In genomic region chrX:94722578-94722977, GRCh38 we compare ENCODE assay signal across 36 cellular contexts.
"Had no signal": no experiment of that assay in that cellular context is flagged by ENCODE, and none has a peak within 500 bp of the region (broad histone marks: within the 10 kb centered on the region; RNA-seq: fewer than 3 reads in every experiment).

No MANE protein-coding gene starts in this region.

- FAIRE-seq: bronchial epithelial cell, frontal cortex had no signal

- DNase-seq: activated CD4-positive, alpha-beta memory T cell treated with anti-CD3 and anti-CD28 coated beads for 36 hours; activated CD4-positive, alpha-beta T cell treated with anti-CD3 and anti-CD28 coated beads for 36 hours; activated CD4-positive, alpha-beta T cell treated with anti-CD3 and anti-CD28 coated beads, Interleukin-2, amount 10 ng/mL, durations not matched to agents 24 days and 14 days; activated CD4-positive, CD25-positive, alpha-beta regulatory T cell; activated CD4-positive, CD25-positive, alpha-beta regulatory T cell treated with anti-CD3 and anti-CD28 coated beads, Interleukin-2, amount 50 U/mL, for 72 hours; activated CD8-positive, alpha-beta memory T cell treated with anti-CD3 and anti-CD28 coated beads, Interleukin-2, amount 10 ng/mL, durations not matched to agents 7 days and 5 days; activated CD8-positive, alpha-beta memory T cell treated with anti-CD3 and anti-CD28 coated beads, Interleukin-2, amount 50 U/mL, for 4 hours; activated CD8-positive, alpha-beta T cell treated with anti-CD3 and anti-CD28 coated beads, Interleukin-2, amount 10 ng/mL, durations not matched to agents 7 days and 5 days; activated effector memory CD4-positive, alpha-beta T cell treated with anti-CD3 and anti-CD28 coated beads, Interleukin-2, amount 50 U/mL, for 16 hours; activated naive CD4-positive, alpha-beta T cell treated with anti-CD3 and anti-CD28 coated beads for 36 hours; activated naive CD8-positive, alpha-beta T cell treated with anti-CD3 and anti-CD28 coated beads for 36 hours; activated naive CD8-positive, alpha-beta T cell treated with anti-CD3 and anti-CD28 coated beads, Interleukin-2, amount 50 U/mL, for 24 hours; activated T-cell treated with anti-CD3 and anti-CD28 coated beads, Interleukin-2, amount 50 U/mL, for 1 hour; activated T-cell treated with anti-CD3 and anti-CD28 coated beads, Interleukin-2, amount 50 U/mL, for 48 hours; adrenal gland; amygdala; aorta; dorsolateral prefrontal cortex; effector memory CD4-positive, alpha-beta T cell; endodermal cell; foreskin fibroblast; head of caudate nucleus; T-helper 1 cell; T-helper 17 cell; T1000 had no signal

- H3K4me3 ChIP-seq: adrenal gland, coronary artery, dorsolateral prefrontal cortex had no signal

- H3K36me3 Mint-ChIP-seq: activated CD4-positive, alpha-beta memory T cell treated with anti-CD3 and anti-CD28 coated beads for 36 hours; activated CD8-positive, alpha-beta memory T cell treated with anti-CD3 and anti-CD28 coated beads, Interleukin-2, amount 10 ng/mL, durations not matched to agents 7 days and 5 days; activated naive CD4-positive, alpha-beta T cell treated with anti-CD3 and anti-CD28 coated beads, Interleukin-2, amount 50 U/mL, for 24 hours; activated naive CD8-positive, alpha-beta T cell treated with anti-CD3 and anti-CD28 coated beads for 36 hours; brain had no signal

- H3K4me1 ChIP-seq: adrenal gland had no signal

- H3K4me1 Mint-ChIP-seq: activated CD4-positive, alpha-beta T cell treated with anti-CD3 and anti-CD28 coated beads for 36 hours; activated CD4-positive, alpha-beta T cell treated with anti-CD3 and anti-CD28 coated beads, Interleukin-2, amount 10 ng/mL, durations not matched to agents 24 days and 14 days; activated CD8-positive, alpha-beta memory T cell treated with anti-CD3 and anti-CD28 coated beads, Interleukin-2, amount 10 ng/mL, durations not matched to agents 7 days and 5 days; activated naive CD4-positive, alpha-beta T cell treated with anti-CD3 and anti-CD28 coated beads, Interleukin-2, amount 50 U/mL, for 24 hours; activated naive CD8-positive, alpha-beta T cell treated with anti-CD3 and anti-CD28 coated beads for 36 hours; activated naive CD8-positive, alpha-beta T cell treated with anti-CD3 and anti-CD28 coated beads, Interleukin-2, amount 50 U/mL, for 24 hours; brain; central memory CD8-positive, alpha-beta T cell; T-helper 17 cell had no signal

- H3K27ac ChIP-seq: adrenal gland, coronary artery, dorsolateral prefrontal cortex had no signal

- ATAC-seq: activated CD4-positive, alpha-beta T cell treated with anti-CD3 and anti-CD28 coated beads for 36 hours; activated CD8-positive, alpha-beta memory T cell treated with anti-CD3 and anti-CD28 coated beads, Interleukin-2, amount 10 ng/mL, durations not matched to agents 7 days and 5 days; activated CD8-positive, alpha-beta T cell treated with anti-CD3 and anti-CD28 coated beads, Interleukin-2, amount 10 ng/mL, durations not matched to agents 7 days and 5 days; activated naive CD8-positive, alpha-beta T cell treated with anti-CD3 and anti-CD28 coated beads, Interleukin-2, amount 50 U/mL, for 24 hours; esophagus mucosa; T-helper 17 cell had no signal

- H3K27me3 Mint-ChIP-seq: activated CD4-positive, alpha-beta memory T cell treated with anti-CD3 and anti-CD28 coated beads for 36 hours; activated CD4-positive, alpha-beta T cell treated with anti-CD3 and anti-CD28 coated beads for 36 hours; activated CD4-positive, alpha-beta T cell treated with anti-CD3 and anti-CD28 coated beads, Interleukin-2, amount 10 ng/mL, durations not matched to agents 24 days and 14 days; activated CD8-positive, alpha-beta memory T cell treated with anti-CD3 and anti-CD28 coated beads, Interleukin-2, amount 10 ng/mL, durations not matched to agents 7 days and 5 days; activated naive CD4-positive, alpha-beta T cell treated with anti-CD3 and anti-CD28 coated beads, Interleukin-2, amount 50 U/mL, for 24 hours; activated naive CD8-positive, alpha-beta T cell treated with anti-CD3 and anti-CD28 coated beads for 36 hours; activated naive CD8-positive, alpha-beta T cell treated with anti-CD3 and anti-CD28 coated beads, Interleukin-2, amount 50 U/mL, for 24 hours; central memory CD8-positive, alpha-beta T cell; dendritic cell treated with granulocyte-macrophage colony-stimulating factor and Interleukin-4, amounts not matched to agents 40 ng/mL and 50 ng/mL, for 4 days; T-helper 17 cell had no signal

- H3K27ac Mint-ChIP-seq: activated CD4-positive, alpha-beta memory T cell treated with anti-CD3 and anti-CD28 coated beads for 36 hours; activated CD4-positive, alpha-beta T cell treated with anti-CD3 and anti-CD28 coated beads for 36 hours; activated CD4-positive, alpha-beta T cell treated with anti-CD3 and anti-CD28 coated beads, Interleukin-2, amount 10 ng/mL, durations not matched to agents 24 days and 14 days; activated CD8-positive, alpha-beta memory T cell treated with anti-CD3 and anti-CD28 coated beads, Interleukin-2, amount 10 ng/mL, durations not matched to agents 7 days and 5 days; activated CD8-positive, alpha-beta T cell treated with anti-CD3 and anti-CD28 coated beads, Interleukin-2, amount 10 ng/mL, durations not matched to agents 7 days and 5 days; activated naive CD4-positive, alpha-beta T cell treated with anti-CD3 and anti-CD28 coated beads for 36 hours; activated naive CD4-positive, alpha-beta T cell treated with anti-CD3 and anti-CD28 coated beads, Interleukin-2, amount 50 U/mL, for 24 hours; activated naive CD8-positive, alpha-beta T cell treated with anti-CD3 and anti-CD28 coated beads for 36 hours; activated naive CD8-positive, alpha-beta T cell treated with anti-CD3 and anti-CD28 coated beads, Interleukin-2, amount 50 U/mL, for 24 hours; activated T-helper 1 cell treated with anti-CD3 and anti-CD28 coated beads, Interleukin-12 subunit alpha, Interleukin-12 subunit beta, Interleukin-2, Interleukin-4 antibody, amounts not matched to agents 30 ng/mL and 10 ng/mL and 1 ng/mL, durations not matched to agents 14 hours and 24 hours and 36 hours; activated T-helper 2 cell treated with anti-CD3 and anti-CD28 coated beads, Interferon-gamma antibody, Interleukin-2, Interleukin-4, amounts not matched to agents 10 μg/mL and 5 μg/mL and 100 μg/mL, durations not matched to agents 14 hours and 24 hours and 36 hours; brain; dendritic cell treated with granulocyte-macrophage colony-stimulating factor and Interleukin-4, amounts not matched to agents 40 ng/mL and 50 ng/mL, for 4 days; endodermal cell; T-helper 17 cell; T-helper 2 cell treated with Interferon-gamma antibody and Interleukin-4, amounts not matched to agents 5 μg/mL and 100 μg/mL, for 36 hours had no signal

- H3K36me3 ChIP-seq: adrenal gland had no signal

- H3K9me3 ChIP-seq: adrenal gland had no signal

- H3K9me3 Mint-ChIP-seq: activated CD4-positive, alpha-beta memory T cell treated with anti-CD3 and anti-CD28 coated beads for 36 hours; activated CD4-positive, alpha-beta T cell treated with anti-CD3 and anti-CD28 coated beads, Interleukin-2, amount 10 ng/mL, durations not matched to agents 24 days and 14 days; activated naive CD4-positive, alpha-beta T cell treated with anti-CD3 and anti-CD28 coated beads for 36 hours; activated naive CD8-positive, alpha-beta T cell treated with anti-CD3 and anti-CD28 coated beads for 36 hours; activated naive CD8-positive, alpha-beta T cell treated with anti-CD3 and anti-CD28 coated beads, Interleukin-2, amount 50 U/mL, for 24 hours; activated T-helper 1 cell treated with anti-CD3 and anti-CD28 coated beads, Interleukin-12 subunit alpha, Interleukin-12 subunit beta, Interleukin-2, Interleukin-4 antibody, amounts not matched to agents 30 ng/mL and 10 ng/mL and 1 ng/mL, durations not matched to agents 14 hours and 24 hours and 36 hours; brain; dendritic cell treated with granulocyte-macrophage colony-stimulating factor and Interleukin-4, amounts not matched to agents 40 ng/mL and 50 ng/mL, for 4 days; T-helper 2 cell treated with Interferon-gamma antibody and Interleukin-4, amounts not matched to agents 5 μg/mL and 100 μg/mL, for 36 hours had no signal

- H3K4me3 Mint-ChIP-seq: activated CD4-positive, alpha-beta memory T cell treated with anti-CD3 and anti-CD28 coated beads for 36 hours; activated CD4-positive, alpha-beta T cell treated with anti-CD3 and anti-CD28 coated beads for 36 hours; activated CD4-positive, alpha-beta T cell treated with anti-CD3 and anti-CD28 coated beads, Interleukin-2, amount 10 ng/mL, durations not matched to agents 24 days and 14 days; activated CD8-positive, alpha-beta memory T cell treated with anti-CD3 and anti-CD28 coated beads, Interleukin-2, amount 10 ng/mL, durations not matched to agents 7 days and 5 days; activated CD8-positive, alpha-beta T cell treated with anti-CD3 and anti-CD28 coated beads, Interleukin-2, amount 10 ng/mL, durations not matched to agents 7 days and 5 days; activated naive CD4-positive, alpha-beta T cell treated with anti-CD3 and anti-CD28 coated beads for 36 hours; activated naive CD4-positive, alpha-beta T cell treated with anti-CD3 and anti-CD28 coated beads, Interleukin-2, amount 50 U/mL, for 24 hours; activated naive CD8-positive, alpha-beta T cell treated with anti-CD3 and anti-CD28 coated beads for 36 hours; activated naive CD8-positive, alpha-beta T cell treated with anti-CD3 and anti-CD28 coated beads, Interleukin-2, amount 50 U/mL, for 24 hours; activated T-helper 1 cell treated with anti-CD3 and anti-CD28 coated beads, Interleukin-12 subunit alpha, Interleukin-12 subunit beta, Interleukin-2, Interleukin-4 antibody, amounts not matched to agents 30 ng/mL and 10 ng/mL and 1 ng/mL, durations not matched to agents 14 hours and 24 hours and 36 hours; brain; central memory CD8-positive, alpha-beta T cell; dendritic cell treated with granulocyte-macrophage colony-stimulating factor and Interleukin-4, amounts not matched to agents 40 ng/mL and 50 ng/mL, for 4 days; endodermal cell; T-helper 17 cell; T-helper 2 cell treated with Interferon-gamma antibody and Interleukin-4, amounts not matched to agents 5 μg/mL and 100 μg/mL, for 36 hours had no signal
